8 cellular contexts compared by ENCODE assay signal in the genomic region with DNA sequence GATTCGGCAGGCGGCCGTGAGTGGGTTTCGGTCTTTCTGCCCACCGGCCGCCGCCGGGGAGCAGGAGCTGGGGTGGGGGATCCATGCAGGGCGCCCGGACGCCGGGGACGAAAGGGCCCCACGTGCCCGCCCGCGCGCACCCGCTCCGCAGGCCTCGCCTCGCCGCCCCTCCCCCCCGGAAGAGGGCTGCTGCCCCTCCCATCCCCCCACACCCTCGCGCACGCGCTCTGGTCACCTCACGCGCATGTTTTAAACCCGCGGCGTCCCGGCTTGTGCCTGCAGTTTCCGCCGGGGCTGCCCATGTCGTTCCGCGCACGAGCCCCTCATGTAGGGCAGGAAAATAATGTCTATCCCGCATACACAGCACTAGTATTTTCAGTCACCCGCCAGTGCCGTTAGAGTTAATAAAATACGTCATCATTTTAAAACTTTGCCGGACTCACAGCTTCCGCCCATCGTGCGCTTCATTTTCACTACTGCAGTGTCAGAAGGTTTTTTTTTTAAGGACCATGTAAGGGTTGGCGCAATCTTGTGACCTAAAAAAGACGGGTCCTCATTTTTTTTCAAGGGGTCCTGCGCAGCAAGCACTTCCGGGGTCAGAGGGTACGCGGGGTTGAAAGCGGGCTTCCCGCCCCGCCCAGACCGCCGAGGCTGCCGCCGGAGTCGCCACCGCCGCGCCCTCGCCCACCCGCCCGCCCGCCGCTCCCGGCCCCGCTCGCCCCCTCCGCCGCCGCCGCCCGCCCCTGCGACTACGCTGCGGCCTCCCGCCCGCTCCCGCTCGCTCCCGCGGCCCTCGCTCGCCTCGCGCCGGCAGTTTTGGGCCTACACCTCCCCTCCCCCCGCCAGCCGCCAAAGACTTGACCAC. TPM values are rescaled to one million over a fixed set of nuclear protein-coding genes. Genes with fewer than 3 reads are reported as not detected.
DNase-seq lines count a peak whose midpoint lies in the region; ATAC-seq, FAIRE-seq and TF ChIP-seq lines count a peak whose summit lies in the region.

TSS of gene PCBP1 (plus strand) at position 640 of the 865 bp plus-strand sequence. CDS start 267 bp downstream, outside the sequence.

- peak within 1 kb of the TSS; percentile 99 for H3K27ac Mint-ChIP-seq in T-helper 1 cell treated with Interleukin-12 subunit alpha and Interleukin-12 subunit beta and Interleukin-4 antibody, amounts not matched to agents 30 μg/mL and 1 μg/mL, for 36 hours

- H3K36me3 Mint-ChIP-seq in T-helper 1 cell treated with Interleukin-12 subunit alpha and Interleukin-12 subunit beta and Interleukin-4 antibody, amounts not matched to agents 30 μg/mL and 1 μg/mL, for 36 hours (ENCODE audit: low read depth) = peaks cover 47% of the 10 kb centered on the region

- peak; percentile 86 for FAIRE-seq in GM12892 (lab: Jason Lieb, UNC)

- TF ChIP-seq POLR2A in GM12892 (IDR thresholded peaks at IDR 0.05; ENCODE audit: low read depth, low read length) = peak; percentile 1; the same call in 1 of the 2 replicates
- peak; percentile 85 for TF ChIP-seq POLR2A in adrenal gland (IDR thresholded peaks at IDR 0.05)
- TF ChIP-seq POLR2A in heart left ventricle (IDR thresholded peaks at IDR 0.05) = peak in 1 of 2 donors; percentile 71
- peak; percentile 90 to 94 for TF ChIP-seq POLR2A in tibial nerve (IDR thresholded peaks at IDR 0.05)

- peak; percentile 60 to 84 for TF ChIP-seq EP300 in tibial nerve (IDR thresholded peaks at IDR 0.05)

- H3K27me3 Mint-ChIP-seq in T-helper 1 cell treated with Interleukin-12 subunit alpha and Interleukin-12 subunit beta and Interleukin-4 antibody, amounts not matched to agents 30 μg/mL and 1 μg/mL, for 36 hours (ENCODE audit: low read depth) = no peaks in the 10 kb centered on the region

- ATAC-seq in HG02884 (IDR thresholded peaks at IDR 0.05; ENCODE audit: unreplicated experiment) (peak; percentile 30), heart left ventricle (peak; percentile 82 to 87 (median 84))

- H3K27ac ChIP-seq in adrenal gland (peak within 1 kb of the TSS; percentile 96 to 100 (median 99)), heart left ventricle (peak within 1 kb of the TSS; percentile 91 to 100 (median 100)), tibial nerve (peak within 1 kb of the TSS; percentile 98 to 100 (median 100))

- WGBS in adrenal gland, 4 donors = 0 to 1% (median 1%) methylated on average over 14 to 94 of the region's 94 CpGs
- 0% methylated on average over 16 to 92 of the region's 94 CpGs for WGBS in heart left ventricle, 4 donors
- whole genome bisulfite sequencing in tibial nerve, 2 donors = 0% methylated on average over 26 to 40 of the region's 94 CpGs

- H3K4me3 ChIP-seq in adrenal gland = peak within 1 kb of the TSS; percentile 3 to 91 (median 79)
- peak within 1 kb of the TSS; percentile 62 to 97 (median 82) for H3K4me3 ChIP-seq in heart left ventricle
- H3K4me3 ChIP-seq in tibial nerve = peak within 1 kb of the TSS; percentile 62 to 90 (median 78)

- DNase-seq in GM12892 (ENCODE audit: insufficient read length) = peak; percentile 82
- peak; percentile 90 to 95 for DNase-seq in NCI-H187 (lab: John Stamatoyannopoulos, UW)
- peak; percentile 95 to 98 (median 97) for DNase-seq in adrenal gland
- peak; percentile 97 to 99 (median 97) for DNase-seq in heart left ventricle
- DNase-seq in pons (ENCODE audit: low spot score) = peak; percentile 90
- DNase-seq in tibial nerve (ENCODE audit: low spot score in 2 of 2) = peak; percentile 94 to 96

- no peaks in the 10 kb centered on the region for H3K27me3 ChIP-seq in adrenal gland
- H3K27me3 ChIP-seq in heart left ventricle = no peaks in the 10 kb centered on the region
- no peaks in the 10 kb centered on the region for H3K27me3 ChIP-seq in tibial nerve

- H3K4me3 Mint-ChIP-seq in T-helper 1 cell treated with Interleukin-12 subunit alpha and Interleukin-12 subunit beta and Interleukin-4 antibody, amounts not matched to agents 30 μg/mL and 1 μg/mL, for 36 hours = peak within 1 kb of the TSS; percentile 97

- H3K9me3 ChIP-seq in adrenal gland (replicated peaks in 1 of 3) (no peaks in the 10 kb centered on the region), heart left ventricle (no peaks in the 10 kb centered on the region), tibial nerve (no peaks in the 10 kb centered on the region)

- H3K4me1 ChIP-seq in adrenal gland (replicated peaks in 1 of 2) (peaks cover 33 to 41% of the 10 kb centered on the region in 2 donors), heart left ventricle (peaks cover 0 to 66% (median 41%) of the 10 kb centered on the region in 12 donors), tibial nerve (peaks cover 0 to 60% (median 40%) of the 10 kb centered on the region in 4 donors)

- H3K9me3 Mint-ChIP-seq in T-helper 1 cell treated with Interleukin-12 subunit alpha and Interleukin-12 subunit beta and Interleukin-4 antibody, amounts not matched to agents 30 μg/mL and 1 μg/mL, for 36 hours = no peaks in the 10 kb centered on the region

- TF ChIP-seq CTCF in adrenal gland (IDR thresholded peaks at IDR 0.05) (no peak), heart left ventricle (IDR thresholded peaks at IDR 0.05) (no peak), tibial nerve (IDR thresholded peaks at IDR 0.05) (peak in 1 of 5 experiments; percentile 33)

- intact Hi-C loops in adrenal gland (cut with DNase I) (loop anchor here (5.0 kb wide), 1 partner anchor 55 kb away; no protein-coding TSS in a partner anchor), heart left ventricle (cut with DNase I) (loop anchor here (1.0 to 10.0 kb wide), 14 partner anchors 35 to 208 kb away; partner anchors contain the start of genes C2orf42 (in 2 of the 10), MXD1 (in 1 of the 10), SNRPG (in 1 of the 10) and TIA1 (in 1 of the 10))

- H3K36me3 ChIP-seq in adrenal gland (replicated peaks in 1 of 2) = peaks cover 0 to 12% of the 10 kb centered on the region in 2 donors
- H3K36me3 ChIP-seq in heart left ventricle = peaks cover 0 to 42% (median 21%) of the 10 kb centered on the region in 9 donors
- peaks cover 0 to 28% (median 0%) of the 10 kb centered on the region in 3 donors for H3K36me3 ChIP-seq in tibial nerve

- peaks cover 54% of the 10 kb centered on the region for H3K4me1 Mint-ChIP-seq in T-helper 1 cell treated with Interleukin-12 subunit alpha and Interleukin-12 subunit beta and Interleukin-4 antibody, amounts not matched to agents 30 μg/mL and 1 μg/mL, for 36 hours (ENCODE audit: low read depth)

RNA-seq across cellular contexts. Expression of gene PCBP1, which starts in this region (rescaled TPM):
- 146 TPM for polyA plus RNA-seq in GM12892 (2012; ENCODE audit: missing spikeins)
- 100 to 1,000 TPM; 142 to 511 (median 317) TPM for total RNA-seq in adrenal gland
- polyA plus RNA-seq in adrenal gland = 100 to 1,000 TPM; 269 to 405 (median 350) TPM
- 100 to 1,000 TPM; 106 to 274 (median 199) TPM for total RNA-seq in heart left ventricle
- 100 to 1,000 TPM; 212 to 296 TPM for polyA plus RNA-seq in heart left ventricle
- total RNA-seq in tibial nerve = 100 to 1,000 TPM; 157 to 203 (median 188) TPM

Comparison
In these comparisons a context has a peak if more than half of its experiments do, and no peak if none do; other contexts are left out.
1. Peak in every context shown above with its lines: DNase-seq, ATAC-seq, H3K4me3 ChIP-seq and H3K27ac ChIP-seq.